In the genomic region with DNA sequence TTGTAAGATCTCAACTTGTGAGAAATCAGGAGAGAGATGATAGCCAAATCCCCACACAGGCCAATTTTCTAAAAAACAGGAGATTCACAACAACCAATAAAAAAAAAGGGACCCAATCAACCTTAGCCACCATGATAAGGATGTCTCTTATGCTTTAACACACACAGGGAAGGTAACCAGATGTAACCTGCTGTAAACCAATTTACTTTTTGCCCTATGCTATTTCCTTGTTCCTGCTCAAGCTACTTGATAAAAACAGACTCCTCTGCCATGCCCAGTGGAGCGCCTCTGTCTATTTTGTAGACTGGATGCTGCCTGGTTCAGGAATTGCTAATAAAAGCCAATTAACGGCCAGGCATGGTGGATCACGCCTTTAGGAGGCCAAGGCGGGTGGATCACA, we compare ENCODE assay signal across 36 cellular contexts.
"Had no signal": no experiment of that assay in that cellular context is flagged by ENCODE, and none has a peak within 500 bp of the region (broad histone marks: within the 10 kb centered on the region; RNA-seq: fewer than 3 reads in every experiment).

No MANE protein-coding gene starts in this region.

- H3K4me1 Mint-ChIP-seq: activated B cell treated with CpG ODN at 0.5 μM for 24 hours; activated CD4-positive, alpha-beta memory T cell treated with anti-CD3 and anti-CD28 coated beads, Interleukin-2, amount 10 ng/mL, durations not matched to agents 7 days and 5 days; activated CD8-positive, alpha-beta memory T cell treated with anti-CD3 and anti-CD28 coated beads, Interleukin-2, amount 10 ng/mL, durations not matched to agents 7 days and 5 days; central memory CD8-positive, alpha-beta T cell had no signal

- H3K36me3 Mint-ChIP-seq: activated CD8-positive, alpha-beta memory T cell treated with anti-CD3 and anti-CD28 coated beads, Interleukin-2, amount 10 ng/mL, durations not matched to agents 7 days and 5 days; activated naive CD4-positive, alpha-beta T cell treated with anti-CD3 and anti-CD28 coated beads, Interleukin-2, amount 50 U/mL, for 72 hours; activated naive CD8-positive, alpha-beta T cell treated with anti-CD3 and anti-CD28 coated beads for 36 hours; brain had no signal

- H3K27ac ChIP-seq: adrenal gland, cardiac muscle cell, VCaP had no signal

- H3K27me3 ChIP-seq: adrenal gland, cardiac muscle cell had no signal

- FAIRE-seq: bronchial epithelial cell, TTC549 had no signal

- H3K9me3 ChIP-seq: adrenal gland had no signal

- H3K27ac Mint-ChIP-seq: activated B cell treated with CpG ODN at 0.5 μM for 24 hours; activated CD4-positive, alpha-beta memory T cell treated with anti-CD3 and anti-CD28 coated beads, Interleukin-2, amount 10 ng/mL, durations not matched to agents 7 days and 5 days; activated CD4-positive, alpha-beta T cell treated with anti-CD3 and anti-CD28 coated beads, Interleukin-2, amount 10 ng/mL, durations not matched to agents 7 days and 5 days; activated CD8-positive, alpha-beta memory T cell treated with anti-CD3 and anti-CD28 coated beads, Interleukin-2, amount 10 ng/mL, durations not matched to agents 7 days and 5 days; activated CD8-positive, alpha-beta T cell treated with anti-CD3 and anti-CD28 coated beads, Interleukin-2, amount 10 ng/mL, durations not matched to agents 7 days and 5 days; activated naive CD4-positive, alpha-beta T cell treated with anti-CD3 and anti-CD28 coated beads, Interleukin-2, amount 50 U/mL, for 72 hours; activated naive CD8-positive, alpha-beta T cell treated with anti-CD3 and anti-CD28 coated beads for 36 hours; activated T-cell treated with anti-CD3 and anti-CD28 coated beads, Interleukin-2, amount 50 U/mL, for 24 hours; activated T-helper 2 cell treated with anti-CD3 and anti-CD28 coated beads, Interferon-gamma antibody, Interleukin-2, Interleukin-4, amounts not matched to agents 10 μg/mL and 5 μg/mL and 100 μg/mL, durations not matched to agents 14 hours and 24 hours and 36 hours; T-helper 1 cell treated with Interleukin-12 subunit alpha and Interleukin-12 subunit beta and Interleukin-4 antibody, amounts not matched to agents 30 μg/mL and 1 μg/mL, for 36 hours; T-helper 2 cell treated with Interferon-gamma antibody and Interleukin-4, amounts not matched to agents 5 μg/mL and 100 μg/mL, for 36 hours had no signal

- H3K36me3 ChIP-seq: adrenal gland, cardiac muscle cell had no signal

- DNase-seq: activated B cell treated with CpG ODN at 0.5 μM for 24 hours; activated CD4-positive, alpha-beta memory T cell treated with anti-CD3 and anti-CD28 coated beads, Interleukin-2, amount 10 ng/mL, durations not matched to agents 7 days and 5 days; activated CD4-positive, alpha-beta T cell treated with anti-CD3 and anti-CD28 coated beads for 48 hours; activated CD4-positive, alpha-beta T cell treated with anti-CD3 and anti-CD28 coated beads, Interleukin-2, amount 10 ng/mL, durations not matched to agents 7 days and 5 days; activated CD4-positive, alpha-beta T cell treated with anti-CD3 and anti-CD28 coated beads, Interleukin-2, amount 50 U/mL, for 48 hours; activated CD4-positive, CD25-positive, alpha-beta regulatory T cell treated with anti-CD3 and anti-CD28 coated beads, Interleukin-2, amount 50 U/mL, for 72 hours; activated CD8-positive, alpha-beta memory T cell treated with anti-CD3 and anti-CD28 coated beads for 24 hours; activated CD8-positive, alpha-beta memory T cell treated with anti-CD3 and anti-CD28 coated beads, Interleukin-2, amount 10 ng/mL, durations not matched to agents 7 days and 5 days; activated CD8-positive, alpha-beta memory T cell treated with anti-CD3 and anti-CD28 coated beads, Interleukin-2, amount 50 U/mL, for 48 hours; activated CD8-positive, alpha-beta T cell treated with anti-CD3 and anti-CD28 coated beads, Interleukin-2, amount 10 ng/mL, durations not matched to agents 7 days and 5 days; activated effector memory CD4-positive, alpha-beta T cell treated with Interleukin-2 at 50 U/mL for 16 hours; activated gamma-delta T cell; activated naive CD4-positive, alpha-beta T cell treated with anti-CD3 and anti-CD28 coated beads, Interleukin-2, amount 50 U/mL, for 16 hours; activated naive CD4-positive, alpha-beta T cell treated with Interleukin-2 at 50 U/mL for 16 hours; activated naive CD8-positive, alpha-beta T cell treated with anti-CD3 and anti-CD28 coated beads for 36 hours; activated T-cell treated with anti-CD3 and anti-CD28 coated beads, Interleukin-2, amount 50 U/mL, for 24 hours; activated T-cell treated with anti-CD3 and anti-CD28 coated beads, Interleukin-2, amount 50 U/mL, for 48 hours; adrenal gland; amniotic stem cell; aorta; caudate nucleus; cerebellar nuclear complex; SW 1271; T-helper 1 cell; T-helper 2 cell; T-helper 9 cell had no signal

- H3K4me3 ChIP-seq: adrenal gland, cardiac muscle cell had no signal

- H3K4me1 ChIP-seq: adrenal gland had no signal

- H3K4me3 Mint-ChIP-seq: activated B cell treated with CpG ODN at 0.5 μM for 24 hours; activated CD4-positive, alpha-beta memory T cell treated with anti-CD3 and anti-CD28 coated beads, Interleukin-2, amount 10 ng/mL, durations not matched to agents 7 days and 5 days; activated CD4-positive, alpha-beta T cell treated with anti-CD3 and anti-CD28 coated beads, Interleukin-2, amount 10 ng/mL, durations not matched to agents 7 days and 5 days; activated CD8-positive, alpha-beta memory T cell treated with anti-CD3 and anti-CD28 coated beads, Interleukin-2, amount 10 ng/mL, durations not matched to agents 7 days and 5 days; activated CD8-positive, alpha-beta T cell treated with anti-CD3 and anti-CD28 coated beads, Interleukin-2, amount 10 ng/mL, durations not matched to agents 7 days and 5 days; activated naive CD8-positive, alpha-beta T cell treated with anti-CD3 and anti-CD28 coated beads for 36 hours; activated T-cell treated with anti-CD3 and anti-CD28 coated beads, Interleukin-2, amount 50 U/mL, for 24 hours; brain; central memory CD8-positive, alpha-beta T cell; T-helper 1 cell treated with Interleukin-12 subunit alpha and Interleukin-12 subunit beta and Interleukin-4 antibody, amounts not matched to agents 30 μg/mL and 1 μg/mL, for 36 hours; T-helper 2 cell treated with Interferon-gamma antibody and Interleukin-4, amounts not matched to agents 5 μg/mL and 100 μg/mL, for 36 hours had no signal

- H3K9me3 Mint-ChIP-seq: activated B cell treated with CpG ODN at 0.5 μM for 24 hours; activated CD4-positive, alpha-beta memory T cell treated with anti-CD3 and anti-CD28 coated beads, Interleukin-2, amount 10 ng/mL, durations not matched to agents 7 days and 5 days; activated CD4-positive, alpha-beta T cell treated with anti-CD3 and anti-CD28 coated beads, Interleukin-2, amount 10 ng/mL, durations not matched to agents 7 days and 5 days; activated naive CD4-positive, alpha-beta T cell treated with anti-CD3 and anti-CD28 coated beads, Interleukin-2, amount 50 U/mL, for 72 hours; activated naive CD8-positive, alpha-beta T cell treated with anti-CD3 and anti-CD28 coated beads for 36 hours; activated T-cell treated with anti-CD3 and anti-CD28 coated beads, Interleukin-2, amount 50 U/mL, for 24 hours; activated T-helper 2 cell treated with anti-CD3 and anti-CD28 coated beads, Interferon-gamma antibody, Interleukin-2, Interleukin-4, amounts not matched to agents 10 μg/mL and 5 μg/mL and 100 μg/mL, durations not matched to agents 14 hours and 24 hours and 36 hours; central memory CD8-positive, alpha-beta T cell; T-helper 1 cell treated with Interleukin-12 subunit alpha and Interleukin-12 subunit beta and Interleukin-4 antibody, amounts not matched to agents 30 μg/mL and 1 μg/mL, for 36 hours; T-helper 2 cell treated with Interferon-gamma antibody and Interleukin-4, amounts not matched to agents 5 μg/mL and 100 μg/mL, for 36 hours had no signal

- ATAC-seq: activated CD8-positive, alpha-beta memory T cell treated with anti-CD3 and anti-CD28 coated beads, Interleukin-2, amount 10 ng/mL, durations not matched to agents 7 days and 5 days; activated CD8-positive, alpha-beta T cell treated with anti-CD3 and anti-CD28 coated beads, Interleukin-2, amount 10 ng/mL, durations not matched to agents 7 days and 5 days; activated naive CD4-positive, alpha-beta T cell treated with anti-CD3 and anti-CD28 coated beads, Interleukin-2, amount 50 U/mL, for 72 hours had no signal
